In genomic region chr17:46870116-46870803, GRCh38 we compare ENCODE assay signal across 1 cellular context.
TF ChIP-seq lines count a peak whose summit lies in the region.

No MANE protein-coding gene starts in this region.

TF ChIP-seq in A549, 52 proteins besides CTCF, POLR2A, EP300 and RAD21:
- TF ChIP-seq EHF (CRISPR knock-in tag; IDR thresholded peaks at IDR 0.05) (no peak), ZNF302 (CRISPR knock-in tag; IDR thresholded peaks at IDR 0.05) (no peak)
TF ChIP-seq in A549: peak in this region for 0.
